Comparison of ENCODE assay signal across 24 cellular contexts in the genomic region with DNA sequence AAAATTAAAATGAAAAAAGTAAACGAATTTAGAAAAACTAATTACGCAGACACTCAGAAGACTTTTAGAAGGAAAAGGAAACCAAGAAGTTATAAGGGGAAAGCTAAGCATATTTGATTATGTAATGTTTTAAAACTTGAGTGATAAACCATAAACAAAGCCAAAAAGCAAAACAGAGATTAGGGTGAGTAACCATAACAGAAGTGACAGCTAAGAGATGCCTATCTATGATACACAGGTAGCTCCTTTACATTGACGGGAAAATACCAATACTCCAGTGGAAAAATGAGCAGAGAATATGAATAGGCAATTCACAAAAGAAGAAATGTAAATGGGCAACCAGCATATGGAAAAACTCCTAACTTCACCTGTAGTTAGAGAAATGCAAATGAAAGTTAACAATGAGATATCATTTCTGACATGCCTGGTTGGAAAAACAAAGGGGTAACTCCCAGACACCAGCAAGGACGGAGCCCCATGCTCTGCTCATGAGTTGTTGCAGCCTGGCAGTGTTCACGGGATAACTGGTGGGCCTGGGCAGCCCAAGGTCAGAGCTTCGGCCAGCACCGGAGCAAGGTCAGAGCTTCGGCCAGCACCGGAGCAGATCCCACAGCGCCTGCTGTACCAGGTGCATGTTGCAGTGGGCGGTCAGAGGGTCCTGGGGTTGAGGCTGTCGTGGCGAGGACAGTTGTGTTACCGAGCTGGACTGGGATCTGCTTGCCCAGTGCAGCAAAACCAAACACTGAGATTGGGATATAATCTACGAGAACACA. TPM values are rescaled to one million over a fixed set of nuclear protein-coding genes. Genes with fewer than 3 reads are reported as not detected.
A peak's percentile ranks its signal among the peaks of the same experiment; 100 is the strongest.
DNase-seq lines count a peak whose midpoint lies in the region; ATAC-seq and TF ChIP-seq lines count a peak whose summit lies in the region.
"Had no signal": no experiment of that assay in that cellular context is flagged by ENCODE, and none has a peak within 500 bp of the region (broad histone marks: within the 10 kb centered on the region; RNA-seq: fewer than 3 reads in every experiment).

No MANE protein-coding gene starts in this region.

- peaks cover 9% of the 10 kb centered on the region for H3K9me3 Mint-ChIP-seq in endodermal cell
- peaks cover 8% of the 10 kb centered on the region for H3K9me3 Mint-ChIP-seq in stimulated activated memory B cell treated with anti-CD40 and anti-IgM and Interleukin-4, amounts not matched to agents 10 μg/mL and 1 μg/mL and 100 μg/mL, for 72 hours
- H3K9me3 Mint-ChIP-seq: activated naive CD4-positive, alpha-beta T cell treated with anti-CD3 and anti-CD28 coated beads for 36 hours; CD8-positive, alpha-beta memory T cell; neural crest cell had no signal

- H3K36me3 ChIP-seq in right atrium auricular region: no peaks in the 10 kb centered on the region
- H3K36me3 ChIP-seq in left ventricle myocardium inferior: no peaks in the 10 kb centered on the region
- no peaks in the 10 kb centered on the region for H3K36me3 ChIP-seq in endodermal cell (ENCODE audit: control insufficient read depth, insufficient read depth, low read length)
- H3K36me3 ChIP-seq: stomach, uterus had no signal

- peaks cover 0 to 4% of the 10 kb centered on the region in 2 donors for H3K4me1 ChIP-seq in right atrium auricular region
- peaks cover 8% of the 10 kb centered on the region for H3K4me1 ChIP-seq in left ventricle myocardium inferior
- H3K4me1 ChIP-seq in endodermal cell (ENCODE audit: control insufficient read depth, insufficient read depth, low read length): no peaks in the 10 kb centered on the region
- H3K4me1 ChIP-seq: uterus had no signal

- intact Hi-C loops in left ventricle myocardium inferior (cut with micrococcal nuclease): no loop called here

- H3K27ac Mint-ChIP-seq in endodermal cell: no peak overlapping the region
- H3K27ac Mint-ChIP-seq in stimulated activated memory B cell treated with anti-CD40 and anti-IgM and Interleukin-4, amounts not matched to agents 10 μg/mL and 1 μg/mL and 100 μg/mL, for 72 hours: peak overlapping the region; percentile 89
- H3K27ac Mint-ChIP-seq: activated naive CD4-positive, alpha-beta T cell treated with anti-CD3 and anti-CD28 coated beads for 36 hours; brain had no signal

- no peak overlapping the region for H3K4me3 Mint-ChIP-seq in endodermal cell
- H3K4me3 Mint-ChIP-seq in stimulated activated memory B cell treated with anti-CD40 and anti-IgM and Interleukin-4, amounts not matched to agents 10 μg/mL and 1 μg/mL and 100 μg/mL, for 72 hours: no peak overlapping the region
- H3K4me3 Mint-ChIP-seq: activated naive CD4-positive, alpha-beta T cell treated with anti-CD3 and anti-CD28 coated beads for 36 hours; brain; neural crest cell had no signal

- H3K27me3 Mint-ChIP-seq in endodermal cell (ENCODE audit: insufficient read depth): no peaks in the 10 kb centered on the region
- H3K27me3 Mint-ChIP-seq in stimulated activated memory B cell treated with anti-CD40 and anti-IgM and Interleukin-4, amounts not matched to agents 10 μg/mL and 1 μg/mL and 100 μg/mL, for 72 hours: no peaks in the 10 kb centered on the region

- TF ChIP-seq CTCF in right atrium auricular region (IDR thresholded peaks at IDR 0.05) (no peak), left ventricle myocardium inferior (IDR thresholded peaks at IDR 0.05; ENCODE audit: borderline replicate concordance) (no peak), endodermal cell (conservative IDR thresholded peaks at IDR 0.05) (no peak)

- H3K27ac ChIP-seq in right atrium auricular region: no peak overlapping the region
- no peak overlapping the region for H3K27ac ChIP-seq in left ventricle myocardium inferior (replicated peaks)
- H3K27ac ChIP-seq in endodermal cell (ENCODE audit: low read depth, low read length): no peak overlapping the region
- H3K27ac ChIP-seq: coronary artery, uterus, WERI-Rb-1 had no signal

- peak; percentile 38 for DNase-seq in right atrium auricular region (ENCODE audit: low spot score)
- DNase-seq in left ventricle myocardium inferior: no peak
- peak; percentile 53 for DNase-seq in NCI-H526 treated with DMSO at 0.1 percent for 48 hours (lab: John Stamatoyannopoulos, UW)
- DNase-seq in endodermal cell: peak; percentile 49
- no peak for DNase-seq in NCI-H2029 treated with DMSO at 0.1 percent for 48 hours (lab: John Stamatoyannopoulos, UW)
- no peak for DNase-seq in amygdala (lab: John Stamatoyannopoulos, UW)
- DNase-seq in activated T-cell treated with anti-CD3 and anti-CD28 coated beads, Interleukin-2, amount 50 U/mL, for 1 hour: no peak
- DNase-seq: activated naive CD4-positive, alpha-beta T cell treated with anti-CD3 and anti-CD28 coated beads for 36 hours; mesendoderm; NCI-H1092; NCI-H69; retina; stimulated activated CD4-positive, alpha-beta T cell treated with anti-CD3 and anti-CD28 coated beads, Interleukin-15, amount 100 ng/mL, for 24 hours; stomach; uterus; WERI-Rb-1 had no signal

- H3K27me3 ChIP-seq in right atrium auricular region: no peaks in the 10 kb centered on the region
- peaks cover 26% of the 10 kb centered on the region for H3K27me3 ChIP-seq in left ventricle myocardium inferior (ENCODE audit: low read depth)
- no peaks in the 10 kb centered on the region for H3K27me3 ChIP-seq in endodermal cell (ENCODE audit: control insufficient read depth, insufficient read depth, low read length, poor library complexity, severe bottlenecking)
- H3K27me3 ChIP-seq: uterus had no signal

- no peak overlapping the region for H3K9ac ChIP-seq in endodermal cell (ENCODE audit: extremely low read depth, low read length, poor library complexity, severe bottlenecking)

- ATAC-seq in stimulated activated memory B cell treated with anti-CD40 and anti-IgM and Interleukin-4, amounts not matched to agents 10 μg/mL and 1 μg/mL and 100 μg/mL, for 72 hours: no peak
- ATAC-seq: HCT116, Right ventricle myocardium inferior had no signal

- H3K9me3 ChIP-seq in right atrium auricular region: no peaks in the 10 kb centered on the region
- H3K9me3 ChIP-seq in left ventricle myocardium inferior (replicated peaks): peaks cover 10% of the 10 kb centered on the region
- H3K9me3 ChIP-seq in endodermal cell (ENCODE audit: control insufficient read depth, low read length): no peaks in the 10 kb centered on the region
- H3K9me3 ChIP-seq: stomach, uterus had no signal

- WGBS in endodermal cell (ENCODE audit: insufficient coverage in 1 of 2, insufficient read length in 1 of 2), 2 experiments: 92% methylated on average over 13 to 15 of the region's 15 CpGs

- H3K4me3 ChIP-seq in right atrium auricular region (no peak overlapping the region), left ventricle myocardium inferior (no peak overlapping the region), endodermal cell (ENCODE audit: low read length) (no peak overlapping the region)
- H3K4me3 ChIP-seq: coronary artery, stomach, uterus had no signal

- no peaks in the 10 kb centered on the region for H3K36me3 Mint-ChIP-seq in endodermal cell (ENCODE audit: low read depth)
- peaks cover 72% of the 10 kb centered on the region for H3K36me3 Mint-ChIP-seq in stimulated activated memory B cell treated with anti-CD40 and anti-IgM and Interleukin-4, amounts not matched to agents 10 μg/mL and 1 μg/mL and 100 μg/mL, for 72 hours
- H3K36me3 Mint-ChIP-seq: brain had no signal

- peaks cover 10% of the 10 kb centered on the region for H3K4me1 Mint-ChIP-seq in endodermal cell
- H3K4me1 Mint-ChIP-seq in stimulated activated memory B cell treated with anti-CD40 and anti-IgM and Interleukin-4, amounts not matched to agents 10 μg/mL and 1 μg/mL and 100 μg/mL, for 72 hours: peaks cover 60% of the 10 kb centered on the region
- H3K4me1 Mint-ChIP-seq: neural crest cell had no signal

RNA-seq across cellular contexts. Expression of a gene that starts 58.9 kb away (rescaled TPM):
- total RNA-seq in right atrium auricular region (10 to 100 TPM in 1 of 2 donors, 1 to 10 TPM in 1; 6.3 to 16.0 TPM), left ventricle myocardium inferior (3.2 TPM), endodermal cell (1 to 10 TPM in 1 of 2 donors, under 1 TPM in 1; 0.31 to 1.1 TPM)
- 1.1 TPM for polyA plus RNA-seq in endodermal cell (2013, experiment 1 of 2)
- 1.6 TPM for polyA plus RNA-seq in endodermal cell (2013, experiment 2 of 2)
- total RNA-seq: fibroblast of villous mesenchyme, neural crest cell had no signal

Comparison
In these comparisons a context has a peak if more than half of its experiments do, and no peak if none do; other contexts are left out.
1. DNase-seq: peak in right atrium auricular region (single experiment), NCI-H526 treated with DMSO at 0.1 percent for 48 hours (single experiment) and endodermal cell (single experiment); none in left ventricle myocardium inferior (single experiment), NCI-H2029 treated with DMSO at 0.1 percent for 48 hours (single experiment), amygdala (0 of 56) and activated T-cell treated with anti-CD3 and anti-CD28 coated beads, Interleukin-2, amount 50 U/mL, for 1 hour (single experiment).